23 cellular contexts compared by ENCODE assay signal in genomic region chr10:88404133-88404532, GRCh38.
A peak's percentile ranks its signal among the peaks of the same experiment; 100 is the strongest.
DNase-seq lines count a peak whose midpoint lies in the region; ATAC-seq, FAIRE-seq and TF ChIP-seq lines count a peak whose summit lies in the region.
"Had no signal": no experiment of that assay in that cellular context is flagged by ENCODE, and none has a peak within 500 bp of the region (broad histone marks: within the 10 kb centered on the region; RNA-seq: fewer than 3 reads in every experiment).

No MANE protein-coding gene starts in this region.

- H3K9me3 ChIP-seq in SJCRH30 (replicated peaks), result no peaks in the 10 kb centered on the region

- no peaks in the 10 kb centered on the region for H3K27me3 ChIP-seq in HL-60 (ENCODE audit: insufficient read depth, poor library complexity, severe bottlenecking)
- no peaks in the 10 kb centered on the region for H3K27me3 ChIP-seq in SJCRH30
- H3K27me3 ChIP-seq: BLaER1 had no signal

- no peak for TF ChIP-seq POLR2A in H54 (IDR thresholded peaks at IDR 0.05; ENCODE audit: low read depth, low read length)
- TF ChIP-seq POLR2A in GM12891 (IDR thresholded peaks at IDR 0.05; ENCODE audit: low read depth, low read length), result no peak

- H3K4me3 Mint-ChIP-seq in memory B cell, result no peak overlapping the region
- H3K4me3 Mint-ChIP-seq: B cell; CD4-positive, CD25-positive, alpha-beta regulatory T cell; CD8-positive, alpha-beta T cell; H9; HFFc6 had no signal

- H3K27me3 Mint-ChIP-seq in memory B cell, result no peaks in the 10 kb centered on the region
- H3K27me3 Mint-ChIP-seq: B cell; CD4-positive, CD25-positive, alpha-beta regulatory T cell had no signal

- peaks cover 8% of the 10 kb centered on the region for H3K4me1 Mint-ChIP-seq in memory B cell
- H3K4me1 Mint-ChIP-seq: H9 had no signal

- H3K27ac ChIP-seq in HL-60 (replicated peaks) (peak overlapping the region; percentile 25), SJCRH30 (no peak overlapping the region)
- H3K27ac ChIP-seq: BLaER1, C4-2B, GM23248 had no signal

- TF ChIP-seq CTCF in HL-60 (IDR thresholded peaks at IDR 0.05; ENCODE audit: insufficient read depth, low read length), result no peak

- H3K36me3 Mint-ChIP-seq in memory B cell, result peaks cover 6% of the 10 kb centered on the region
- H3K36me3 Mint-ChIP-seq: CD4-positive, CD25-positive, alpha-beta regulatory T cell; CD8-positive, alpha-beta T cell had no signal

- H3K4me3 ChIP-seq in HL-60 (replicated peaks; ENCODE audit: insufficient read depth, low read length) (no peak overlapping the region), SJCRH30 (no peak overlapping the region)
- H3K4me3 ChIP-seq: BLaER1, GM12878, GM23248 had no signal

- DNase-seq in H54 (ENCODE audit: insufficient read length, low spot score), result no peak
- no peak for DNase-seq in HL-60 (ENCODE audit: low read depth in 1 of 2, low spot score in 1 of 2)
- peak; percentile 52 for DNase-seq in OCI-M1 (lab: John Stamatoyannopoulos, UW)
- DNase-seq in memory B cell (ENCODE audit: low spot score in 2 of 2), result no peak
- no peak for DNase-seq in SJCRH30
- no peak for DNase-seq in GM12891 (ENCODE audit: insufficient read length, low spot score)
- DNase-seq in epidermal melanocyte (ENCODE audit: insufficient read length, low spot score), result no peak
- DNase-seq: Caco-2; CD4-positive, CD25-positive, alpha-beta regulatory T cell; CD8-positive, alpha-beta T cell; DMS79; EL; GDM1; GM23248; H9; HFFc6 had no signal

- no peaks in the 10 kb centered on the region for H3K36me3 ChIP-seq in SJCRH30
- H3K36me3 ChIP-seq: BLaER1 had no signal

- H3K27ac Mint-ChIP-seq in memory B cell, result peak overlapping the region; percentile 2
- H3K27ac Mint-ChIP-seq: B cell; CD4-positive, CD25-positive, alpha-beta regulatory T cell; CD8-positive, alpha-beta T cell; HFFc6 had no signal

- FAIRE-seq in H54 (lab: Jason Lieb, UNC) (peak; percentile 58), GM12891 (lab: Jason Lieb, UNC) (no peak)
- FAIRE-seq: GM12878, GM18507, H1 had no signal

- H3K4me1 ChIP-seq in SJCRH30, result no peaks in the 10 kb centered on the region
- H3K4me1 ChIP-seq: BLaER1, Caco-2 had no signal

- no peak for ATAC-seq in memory B cell (ENCODE audit: low read depth)
- no peak for ATAC-seq in GM18502 (IDR thresholded peaks at IDR 0.05; ENCODE audit: poor library complexity, unreplicated experiment)
- ATAC-seq: CD8-positive, alpha-beta T cell; GM12878 had no signal

- H3K9me3 Mint-ChIP-seq in memory B cell, result peaks cover 3% of the 10 kb centered on the region
- H3K9me3 Mint-ChIP-seq: HFFc6 had no signal

TF ChIP-seq in GM12891, 5 proteins besides CTCF, POLR2A, EP300 and RAD21:
- TF ChIP-seq POLR2AphosphoS5 (IDR thresholded peaks at IDR 0.05; ENCODE audit: low read depth, low read length) (no peak), POU2F2 (IDR thresholded peaks at IDR 0.05; ENCODE audit: low read depth, low read length) (no peak), SPI1 (IDR thresholded peaks at IDR 0.05; ENCODE audit: low read depth, low read length) (no peak), TAF1 (IDR thresholded peaks at IDR 0.05; ENCODE audit: low read depth, low read length) (no peak), PAX5 (IDR thresholded peaks at IDR 0.05; ENCODE audit: insufficient read depth, low read length, severe bottlenecking) (no peak)
TF ChIP-seq in GM12891: peak in this region for 0.
